In the genomic region with DNA sequence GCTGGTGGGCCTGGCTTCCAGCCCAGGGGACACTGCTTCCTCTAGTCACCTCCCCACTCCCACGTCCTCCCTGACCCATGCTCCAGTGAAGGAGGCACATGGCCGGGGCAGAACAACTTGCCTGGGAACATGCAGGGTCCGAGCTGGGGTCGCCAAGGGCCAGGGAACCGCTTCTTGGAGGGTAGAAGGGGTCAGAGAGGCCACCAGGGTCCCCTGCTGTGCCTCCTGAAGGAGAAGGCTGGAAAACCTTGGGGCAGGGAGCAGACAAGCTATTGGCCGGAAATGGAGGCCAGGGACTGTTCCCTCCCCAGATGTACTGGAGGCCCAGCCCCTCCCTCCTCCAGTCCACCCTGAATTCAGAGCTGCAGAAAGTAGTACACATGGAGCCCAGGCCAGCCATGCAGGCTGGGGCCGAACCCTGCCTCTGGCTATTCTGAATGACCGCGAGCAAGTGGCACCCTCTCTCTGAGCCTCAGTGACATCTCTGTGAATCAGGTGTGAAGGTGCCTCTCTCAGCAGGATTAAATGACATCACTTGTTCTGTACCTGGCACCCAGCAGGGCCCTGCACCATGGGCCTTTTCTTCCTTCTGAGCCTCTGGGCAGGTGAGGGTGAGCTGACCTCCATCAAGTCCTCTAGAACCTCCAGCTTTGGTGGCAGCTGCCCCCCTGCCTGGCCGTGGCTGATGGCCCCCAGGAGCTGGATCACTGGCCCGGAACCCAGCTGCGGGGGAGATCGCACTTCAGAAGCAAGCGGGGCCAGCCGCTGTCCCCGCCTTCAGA, we compare ENCODE assay signal across 1 cellular context.
TF ChIP-seq lines count a peak whose summit lies in the region.

No MANE protein-coding gene starts in this region.

TF ChIP-seq in HCT116, 20 proteins besides CTCF, POLR2A, EP300 and RAD21 (continued from another document):
- TF ChIP-seq TCF7L2 (IDR thresholded peaks at IDR 0.05; ENCODE audit: borderline replicate concordance, extremely low read depth, insufficient read depth, insufficient read length) (no peak), SP1 (IDR thresholded peaks at IDR 0.05; ENCODE audit: low read depth) (no peak), POLR2AphosphoS5 (IDR thresholded peaks at IDR 0.05; ENCODE audit: low read depth, low read length) (no peak), EGR1 (IDR thresholded peaks at IDR 0.05; ENCODE audit: low read depth) (no peak), MAX (IDR thresholded peaks at IDR 0.05) (no peak), CBX3 (IDR thresholded peaks at IDR 0.05; ENCODE audit: low read depth) (no peak), FOSL1 (IDR thresholded peaks at IDR 0.05; ENCODE audit: low read depth) (no peak), ZBTB33 (IDR thresholded peaks at IDR 0.05; ENCODE audit: extremely low read depth, insufficient replicate concordance, low read length) (no peak), ELF1 (IDR thresholded peaks at IDR 0.05; ENCODE audit: borderline replicate concordance, low read depth) (no peak), SRF (IDR thresholded peaks at IDR 0.05; ENCODE audit: low read depth) (no peak), YY1 (IDR thresholded peaks at IDR 0.05; ENCODE audit: extremely low read depth, insufficient replicate concordance, low read depth, low read length) (no peak), CEBPB (IDR thresholded peaks at IDR 0.05; ENCODE audit: low read depth) (no peak)
- TF ChIP-seq, protein P1, sequence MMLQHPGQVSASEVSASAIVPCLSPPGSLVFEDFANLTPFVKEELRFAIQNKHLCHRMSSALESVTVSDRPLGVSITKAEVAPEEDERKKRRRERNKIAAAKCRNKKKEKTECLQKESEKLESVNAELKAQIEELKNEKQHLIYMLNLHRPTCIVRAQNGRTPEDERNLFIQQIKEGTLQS (IDR thresholded peaks at IDR 0.05): no peak
- TF ChIP-seq, protein P2, sequence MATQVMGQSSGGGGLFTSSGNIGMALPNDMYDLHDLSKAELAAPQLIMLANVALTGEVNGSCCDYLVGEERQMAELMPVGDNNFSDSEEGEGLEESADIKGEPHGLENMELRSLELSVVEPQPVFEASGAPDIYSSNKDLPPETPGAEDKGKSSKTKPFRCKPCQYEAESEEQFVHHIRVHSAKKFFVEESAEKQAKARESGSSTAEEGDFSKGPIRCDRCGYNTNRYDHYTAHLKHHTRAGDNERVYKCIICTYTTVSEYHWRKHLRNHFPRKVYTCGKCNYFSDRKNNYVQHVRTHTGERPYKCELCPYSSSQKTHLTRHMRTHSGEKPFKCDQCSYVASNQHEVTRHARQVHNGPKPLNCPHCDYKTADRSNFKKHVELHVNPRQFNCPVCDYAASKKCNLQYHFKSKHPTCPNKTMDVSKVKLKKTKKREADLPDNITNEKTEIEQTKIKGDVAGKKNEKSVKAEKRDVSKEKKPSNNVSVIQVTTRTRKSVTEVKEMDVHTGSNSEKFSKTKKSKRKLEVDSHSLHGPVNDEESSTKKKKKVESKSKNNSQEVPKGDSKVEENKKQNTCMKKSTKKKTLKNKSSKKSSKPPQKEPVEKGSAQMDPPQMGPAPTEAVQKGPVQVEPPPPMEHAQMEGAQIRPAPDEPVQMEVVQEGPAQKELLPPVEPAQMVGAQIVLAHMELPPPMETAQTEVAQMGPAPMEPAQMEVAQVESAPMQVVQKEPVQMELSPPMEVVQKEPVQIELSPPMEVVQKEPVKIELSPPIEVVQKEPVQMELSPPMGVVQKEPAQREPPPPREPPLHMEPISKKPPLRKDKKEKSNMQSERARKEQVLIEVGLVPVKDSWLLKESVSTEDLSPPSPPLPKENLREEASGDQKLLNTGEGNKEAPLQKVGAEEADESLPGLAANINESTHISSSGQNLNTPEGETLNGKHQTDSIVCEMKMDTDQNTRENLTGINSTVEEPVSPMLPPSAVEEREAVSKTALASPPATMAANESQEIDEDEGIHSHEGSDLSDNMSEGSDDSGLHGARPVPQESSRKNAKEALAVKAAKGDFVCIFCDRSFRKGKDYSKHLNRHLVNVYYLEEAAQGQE (IDR thresholded peaks at IDR 0.05; ENCODE audit: low read depth): no peak
